Comparison of ENCODE assay signal across 11 cellular contexts in the genomic region with DNA sequence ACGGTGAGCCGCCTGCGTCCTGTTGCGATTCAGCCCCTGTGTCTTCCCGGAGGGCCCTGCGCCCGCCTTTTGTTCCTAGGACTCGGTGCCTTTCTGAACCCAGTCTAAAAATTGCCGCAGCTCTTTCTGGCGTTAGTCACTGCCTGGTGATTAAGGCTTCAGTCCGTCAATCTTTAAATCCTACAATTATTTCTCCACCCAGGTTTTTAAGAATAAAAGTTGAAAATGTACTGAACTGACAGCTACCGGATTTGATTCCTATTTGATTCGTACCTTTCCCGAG. TPM values are rescaled to one million over a fixed set of nuclear protein-coding genes. Genes with fewer than 3 reads are reported as not detected.
DNase-seq lines count a peak whose midpoint lies in the region; ATAC-seq, FAIRE-seq and TF ChIP-seq lines count a peak whose summit lies in the region.
"Had no signal": no experiment of that assay in that cellular context is flagged by ENCODE, and none has a peak within 500 bp of the region (broad histone marks: within the 10 kb centered on the region; RNA-seq: fewer than 3 reads in every experiment).

No MANE protein-coding gene starts in this region.

- no peaks in the 10 kb centered on the region for H3K9me3 Mint-ChIP-seq in activated T-cell treated with anti-CD3 and anti-CD28 coated beads, Interleukin-2, amount 50 U/mL, for 4 hours
- no peaks in the 10 kb centered on the region for H3K9me3 Mint-ChIP-seq in endothelial cell (ENCODE audit: unreplicated experiment)

- no peaks in the 10 kb centered on the region for H3K27me3 Mint-ChIP-seq in activated T-cell treated with anti-CD3 and anti-CD28 coated beads, Interleukin-2, amount 50 U/mL, for 4 hours (ENCODE audit: low read depth)
- H3K27me3 Mint-ChIP-seq in endothelial cell (ENCODE audit: unreplicated experiment) = peaks cover 2% of the 10 kb centered on the region

- H3K9ac ChIP-seq in K562 (ENCODE audit: insufficient read depth in 1 of 2, low read depth in 2 of 2, low read length in 2 of 2) (peak overlapping the region in 1 of 2 experiments; percentile 80; a peak in 2 of 4 replicates), kidney (ENCODE audit: low read length in 2 of 2) (peak overlapping the region in 1 of 2 donors; percentile 24)

- H3K36me3 ChIP-seq in K562 (ENCODE audit: control insufficient read depth, insufficient read depth, low read length) (no peaks in the 10 kb centered on the region), kidney (ENCODE audit: control insufficient read depth in 1 of 2, insufficient read depth in 2 of 2, low read length in 2 of 2) (no peaks in the 10 kb centered on the region), stomach (no peaks in the 10 kb centered on the region), BE2C (no peaks in the 10 kb centered on the region)

- FAIRE-seq in K562 (lab: Jason Lieb, UNC) (no peak), kidney (lab: Jason Lieb, UNC) (no peak)

- H3K4me1 Mint-ChIP-seq in activated T-cell treated with anti-CD3 and anti-CD28 coated beads, Interleukin-2, amount 50 U/mL, for 4 hours (ENCODE audit: low read depth) = peaks cover 6% of the 10 kb centered on the region
- H3K4me1 Mint-ChIP-seq in endothelial cell (ENCODE audit: unreplicated experiment) = peaks cover 8% of the 10 kb centered on the region

- H4K20me1 ChIP-seq in K562 (replicated peaks; ENCODE audit: control insufficient read depth, insufficient read depth, low read length) = no peaks in the 10 kb centered on the region

- no peak overlapping the region for H3K4me3 Mint-ChIP-seq in activated T-cell treated with anti-CD3 and anti-CD28 coated beads, Interleukin-2, amount 50 U/mL, for 4 hours
- H3K4me3 Mint-ChIP-seq in endothelial cell (ENCODE audit: unreplicated experiment) = no peak overlapping the region

- TF ChIP-seq POLR2A in K562 (conservative IDR thresholded peaks at IDR 0.05) = no peak
- no peak for TF ChIP-seq POLR2A in stomach (IDR thresholded peaks at IDR 0.05)

- CTCF ChIA-PET in K562 (lab: Yijun Ruan, JAX; ENCODE audit: low intra/inter-chr PET ratio) = no interaction called here

- H3K4me1 ChIP-seq in K562 (replicated peaks in 1 of 2; ENCODE audit: control insufficient read depth in 2 of 2, insufficient read depth in 2 of 2, low read length in 2 of 2) (peaks cover 23 to 43% of the 10 kb centered on the region in 2 experiments; a peak in 4 of 5 replicates), kidney (ENCODE audit: control insufficient read depth in 1 of 2, insufficient read depth in 1 of 2, low read depth in 1 of 2, low read length in 2 of 2) (peaks cover 5 to 9% of the 10 kb centered on the region in 2 donors), stomach (peaks cover 0 to 19% (median 16%) of the 10 kb centered on the region in 4 donors), BE2C (no peaks in the 10 kb centered on the region)

- H3K27me3 ChIP-seq in K562 (ENCODE audit: control insufficient read depth in 2 of 2, insufficient read depth in 2 of 2, low read length in 2 of 2) (no peaks in the 10 kb centered on the region; a peak in 1 of 5 replicates), stomach (no peaks in the 10 kb centered on the region), BE2C (no peaks in the 10 kb centered on the region)

- TF ChIP-seq EP300 in K562 (IDR thresholded peaks at IDR 0.05; ENCODE audit: low read length) (no peak), stomach (IDR thresholded peaks at IDR 0.05) (no peak)

- ATAC-seq in activated T-cell treated with anti-CD3 and anti-CD28 coated beads, Interleukin-2, amount 50 U/mL, for 4 hours = peak; percentile 6 to 37
- no peak for ATAC-seq in K562

- no peak for TF ChIP-seq RAD21 in K562 (CRISPR knock-in tag; conservative IDR thresholded peaks at IDR 0.05 in 1 of 2, IDR thresholded peaks at IDR 0.05 in 1 of 2)

- H3K36me3 Mint-ChIP-seq in activated T-cell treated with anti-CD3 and anti-CD28 coated beads, Interleukin-2, amount 50 U/mL, for 4 hours (ENCODE audit: insufficient read depth) = peaks cover 8% of the 10 kb centered on the region
- no peaks in the 10 kb centered on the region for H3K36me3 Mint-ChIP-seq in endothelial cell (ENCODE audit: low read depth, unreplicated experiment)

- in situ Hi-C loops in K562 (cut with MboI) = no loop called here

- H3K27ac ChIP-seq in K562 (ENCODE audit: extremely low read depth, low read depth, low read length) (no peak overlapping the region), kidney (ENCODE audit: low read depth in 2 of 2, low read length in 2 of 2) (peak overlapping the region; percentile 52 to 61), stomach (peak overlapping the region in 4 of 5 donors; percentile 3 to 54 (median 24))

- peak overlapping the region; percentile 23; the same call in 1 of the 2 replicates for H3K4me2 ChIP-seq in K562 (ENCODE audit: insufficient read depth, low read length)

- POLR2A ChIA-PET in K562 (lab: Yijun Ruan, JAX) = interaction anchor here (0.6 to 1.5 kb wide), 3 partner anchors 11 to 21 kb away, joined by 3 to 6 read pairs (median 5); no protein-coding TSS in a partner anchor

- no peak for DNase-seq in activated T-cell treated with anti-CD3 and anti-CD28 coated beads, Interleukin-2, amount 50 U/mL, for 4 hours
- DNase-seq in activated T-cell treated with anti-CD3 and anti-CD28 coated beads, Interleukin-2, amount 50 U/mL, for 1 hour = no peak
- DNase-seq in K562 (ENCODE audit: extremely low read depth in 1 of 4, low spot score in 3 of 4) = no peak
- DNase-seq in kidney = no peak
- DNase-seq in stomach = no peak
- DNase-seq in superior temporal gyrus (ENCODE audit: extremely low spot score) = no peak
- no peak for DNase-seq in BE2C
- DNase-seq in endothelial cell (ENCODE audit: low spot score) = no peak
- DNase-seq: activated T-cell treated with anti-CD3 and anti-CD28 coated beads, Interleukin-2, amount 50 U/mL, for 48 hours; Karpas-422; SW 1271 had no signal

- no peaks in the 10 kb centered on the region for H3K79me2 ChIP-seq in K562 (ENCODE audit: control insufficient read depth, insufficient read depth, low read length)

- WGBS in K562 (ENCODE audit: insufficient coverage, low coverage, missing lambda C conversion rate) = 58% methylated on average over 13 of the region's 14 CpGs
- WGBS in stomach, 5 donors = 22 to 38% (median 29%) methylated on average over 13 to 14 of the region's 14 CpGs

- intact Hi-C loops in K562 (cut with micrococcal nuclease) (no loop called here), kidney (cut with DNase I) (no loop called here), stomach (cut with DNase I; ENCODE audit: low total_unique reads) (no loop called here)

- TF ChIP-seq CTCF in K562 (IDR thresholded peaks at IDR 0.05 in 2 of 3, conservative IDR thresholded peaks at IDR 0.05 in 1 of 3; ENCODE audit: insufficient read depth in 2 of 3, low read depth in 1 of 3, low read length in 3 of 3) = no peak
- TF ChIP-seq CTCF in kidney (IDR thresholded peaks at IDR 0.05; ENCODE audit: borderline replicate concordance, extremely low read depth, insufficient read depth) = no peak
- no peak for TF ChIP-seq CTCF in stomach (IDR thresholded peaks at IDR 0.05)
- no peak for TF ChIP-seq CTCF in BE2C (IDR thresholded peaks at IDR 0.05; ENCODE audit: low read depth, low read length)
- TF ChIP-seq CTCF in endothelial cell (IDR thresholded peaks at IDR 0.05; ENCODE audit: unreplicated experiment) = no peak

- no peaks in the 10 kb centered on the region for H3K9me3 ChIP-seq in K562 (replicated peaks; ENCODE audit: control insufficient read depth, insufficient read depth, low read depth, low read length)
- H3K9me3 ChIP-seq in kidney (ENCODE audit: control insufficient read depth in 1 of 2, low read length in 2 of 2) = no peaks in the 10 kb centered on the region
- no peaks in the 10 kb centered on the region for H3K9me3 ChIP-seq in stomach
- no peaks in the 10 kb centered on the region for H3K9me3 ChIP-seq in BE2C

- no TSS peak for BruUV-seq in K562 (replicated peaks; lab: Mats Ljungman, UMichigan)

- H2AFZ ChIP-seq in K562 (ENCODE audit: low read depth, low read length) = peak overlapping the region; percentile 69

- H3K4me3 ChIP-seq in K562 (no peak overlapping the region), kidney (ENCODE audit: low read length in 2 of 2) (peak overlapping the region in 1 of 2 donors; percentile 19), stomach (peak overlapping the region in 1 of 4 donors; percentile 9), BE2C (ENCODE audit: low read depth, low read length) (no peak overlapping the region)

- H3K9me1 ChIP-seq in K562 (ENCODE audit: control insufficient read depth, insufficient read depth, low read length) = no peaks in the 10 kb centered on the region

- H3K27ac Mint-ChIP-seq in endothelial cell (ENCODE audit: unreplicated experiment) = no peak overlapping the region

RNA-seq across cellular contexts. Expression of a gene that starts 16.2 kb away (rescaled TPM):
- 100 to 1,000 TPM; 101 to 114 (median 106) TPM for total RNA-seq in activated T-cell treated with anti-CD3 and anti-CD28 coated beads, Interleukin-2, amount 50 U/mL, for 4 hours
- total RNA-seq in K562 (2011; cell fraction: chromatin; rRNA removed; ENCODE audit: low replicate concordance) = 130 and 265 TPM in 2 replicates
- 121 and 125 TPM in 2 replicates for total RNA-seq in K562 (2011; cell fraction: nucleolus; rRNA removed)
- total RNA-seq in K562 (2011; cell fraction: nucleoplasm; rRNA removed) = 113 and 116 TPM in 2 replicates
- total RNA-seq in K562 (2014; rRNA removed) (95.1 and 117 TPM in 2 replicates), K562 (2014; rRNA removed; fragmentation: Illumina TruSeq; extraction: Trizol) (57.2 and 71.2 TPM in 2 replicates), K562 (2015; rRNA removed; fragmentation: Illumina TruSeq; extraction: Trizol) (46.8 and 47.5 TPM in 2 replicates), K562 (2021) (162 TPM in 2 replicates), kidney (210 TPM), stomach (100 to 1,000 TPM in 1 of 5 donors, 10 to 100 TPM in 4; 41.9 to 139 (median 57.5) TPM), endothelial cell (ENCODE audit: unreplicated experiment) (72.0 TPM)
- polyA plus RNA-seq in K562 (2011; rRNA removed) (135 and 158 TPM in 2 replicates), K562 (2014; fragmentation: Illumina TruSeq; extraction: Trizol) (80.6 and 84.8 TPM in 2 replicates), K562 (2014; fragmentation: Nextera tagmentation; extraction: Ambion mirVana) (1 to 10 TPM; 5.6 to 8.9 TPM), K562 (2014; rRNA removed) (76.5 and 103 TPM in 2 replicates), kidney (ENCODE audit: insufficient read depth, low read depth, low replicate concordance) (122 TPM), stomach (10 to 100 TPM; 36.7 to 53.1 (median 51.5) TPM)
- 118 and 126 TPM in 2 replicates for polyA plus RNA-seq in K562 (2011; cell fraction: cytosol; rRNA removed)
- polyA plus RNA-seq in K562 (2011; cell fraction: nucleus; rRNA removed) = 116 TPM in 2 replicates
- polyA plus RNA-seq in K562 (2012) = 82.1 and 83.5 TPM in 2 replicates
- polyA minus RNA-seq in K562 (2011; rRNA and poly(A)+ RNA removed) = 203 and 232 TPM in 2 replicates
- polyA minus RNA-seq in K562 (2011; cell fraction: cytosol; rRNA and poly(A)+ RNA removed) = 63.0 and 91.6 TPM in 2 replicates
- polyA minus RNA-seq in K562 (2011; cell fraction: nucleus; rRNA and poly(A)+ RNA removed) = 27.7 and 39.5 TPM in 2 replicates
- polyA plus RNA-seq in BE2C (2012; ENCODE audit: insufficient read depth, insufficient read length, low read depth) = 49.5 TPM

RNA-seq across cellular contexts. Expression of a gene that starts 43.4 kb away (rescaled TPM):
- 100 to 1,000 TPM; 106 to 132 (median 115) TPM for total RNA-seq in activated T-cell treated with anti-CD3 and anti-CD28 coated beads, Interleukin-2, amount 50 U/mL, for 4 hours
- 24.0 and 28.8 TPM in 2 replicates for total RNA-seq in K562 (2011; cell fraction: chromatin; rRNA removed; ENCODE audit: low replicate concordance)
- 15.3 and 16.3 TPM in 2 replicates for total RNA-seq in K562 (2011; cell fraction: nucleolus; rRNA removed)
- 18.6 and 20.9 TPM in 2 replicates for total RNA-seq in K562 (2011; cell fraction: nucleoplasm; rRNA removed)
- total RNA-seq in K562 (2014; rRNA removed) = 41.9 and 58.6 TPM in 2 replicates
- 43.4 and 46.4 TPM in 2 replicates for total RNA-seq in K562 (2014; rRNA removed; fragmentation: Illumina TruSeq; extraction: Trizol)
- 49.7 and 49.8 TPM in 2 replicates for total RNA-seq in K562 (2015; rRNA removed; fragmentation: Illumina TruSeq; extraction: Trizol)
- 66.6 and 66.7 TPM in 2 replicates for total RNA-seq in K562 (2021)
- polyA plus RNA-seq in K562 (2011; rRNA removed) = 20.4 and 21.4 TPM in 2 replicates
- polyA plus RNA-seq in K562 (2011; cell fraction: cytosol; rRNA removed) = 14.2 and 16.4 TPM in 2 replicates
- polyA plus RNA-seq in K562 (2011; cell fraction: nucleus; rRNA removed) = 18.5 and 23.6 TPM in 2 replicates
- 20.2 and 31.0 TPM in 2 replicates for polyA plus RNA-seq in K562 (2012)
- polyA plus RNA-seq in K562 (2014; fragmentation: Illumina TruSeq; extraction: Trizol) = 48.4 and 49.4 TPM in 2 replicates
- polyA plus RNA-seq in K562 (2014; fragmentation: Nextera tagmentation; extraction: Ambion mirVana) = 1 to 10 TPM; 6.8 to 8.0 TPM
- polyA plus RNA-seq in K562 (2014; rRNA removed) = 31.3 and 33.1 TPM in 2 replicates
- polyA minus RNA-seq in K562 (2011; rRNA and poly(A)+ RNA removed) = 32.2 and 37.5 TPM in 2 replicates
- polyA minus RNA-seq in K562 (2011; cell fraction: cytosol; rRNA and poly(A)+ RNA removed) = 30.1 and 30.8 TPM in 2 replicates
- polyA minus RNA-seq in K562 (2011; cell fraction: nucleus; rRNA and poly(A)+ RNA removed) = 8.1 and 12.1 TPM in 2 replicates
- total RNA-seq in kidney = 17.8 TPM
- polyA plus RNA-seq in kidney (ENCODE audit: insufficient read depth, low read depth, low replicate concordance) = 5.0 TPM
- total RNA-seq in stomach = 10 to 100 TPM in 4 of 5 donors, 1 to 10 TPM in 1; 6.4 to 23.6 (median 14.9) TPM
- polyA plus RNA-seq in stomach = 1 to 10 TPM; 4.0 to 6.3 (median 6.2) TPM
- polyA plus RNA-seq in BE2C (2012; ENCODE audit: insufficient read depth, insufficient read length, low read depth) = 28.6 TPM
- 33.8 TPM for total RNA-seq in endothelial cell (ENCODE audit: unreplicated experiment)

RNA-seq across cellular contexts. Expression of a gene that starts 43.4 kb away (rescaled TPM):
- 1 to 10 TPM; 1.7 to 2.1 (median 1.9) TPM for total RNA-seq in activated T-cell treated with anti-CD3 and anti-CD28 coated beads, Interleukin-2, amount 50 U/mL, for 4 hours
- 0.56 and 0.69 TPM in 2 replicates for total RNA-seq in K562 (2011; cell fraction: chromatin; rRNA removed; ENCODE audit: low replicate concordance)
- 0.17 and 0.39 TPM in 2 replicates for total RNA-seq in K562 (2011; cell fraction: nucleolus; rRNA removed)
- total RNA-seq in K562 (2011; cell fraction: nucleoplasm; rRNA removed) = 0.29 and 0.61 TPM in 2 replicates
- total RNA-seq in K562 (2014; rRNA removed) (0.20 TPM in 1 of 2 replicates, not detected in the other), K562 (2014; rRNA removed; fragmentation: Illumina TruSeq; extraction: Trizol) (0.19 and 0.22 TPM in 2 replicates), K562 (2015; rRNA removed; fragmentation: Illumina TruSeq; extraction: Trizol) (0.18 and 0.23 TPM in 2 replicates), K562 (2021) (0.22 and 0.55 TPM in 2 replicates), kidney (0.60 TPM), stomach (1 to 10 TPM in 1 of 5 donors, under 1 TPM in 1, not detected in 3; 0.58 to 1.5 TPM), endothelial cell (ENCODE audit: unreplicated experiment) (2.3 TPM)
- polyA plus RNA-seq in K562 (2011; rRNA removed) (0.20 and 0.30 TPM in 2 replicates), K562 (2014; fragmentation: Illumina TruSeq; extraction: Trizol) (0.12 TPM in 1 of 2 replicates, not detected in the other), K562 (2014; fragmentation: Nextera tagmentation; extraction: Ambion mirVana) (under 1 TPM in 1 of 2 experiments, not detected in 1; 0.04 TPM), K562 (2014; rRNA removed) (0.53 and 0.57 TPM in 2 replicates), kidney (ENCODE audit: insufficient read depth, low read depth, low replicate concordance) (0.19 TPM), stomach (under 1 TPM; 0.23 to 0.31 (median 0.25) TPM)
- 0.34 TPM in 2 replicates for polyA plus RNA-seq in K562 (2011; cell fraction: cytosol; rRNA removed)
- 0.18 and 0.38 TPM in 2 replicates for polyA plus RNA-seq in K562 (2011; cell fraction: nucleus; rRNA removed)
- polyA plus RNA-seq in K562 (2012) = 0.18 and 0.21 TPM in 2 replicates
- 0.11 and 0.12 TPM in 2 replicates for polyA minus RNA-seq in K562 (2011; rRNA and poly(A)+ RNA removed)
- not detected in 2 replicates for polyA minus RNA-seq in K562 (2011; cell fraction: cytosol; rRNA and poly(A)+ RNA removed)
- polyA minus RNA-seq in K562 (2011; cell fraction: nucleus; rRNA and poly(A)+ RNA removed) = 0.22 and 0.27 TPM in 2 replicates
- polyA plus RNA-seq in BE2C (2012; ENCODE audit: insufficient read depth, insufficient read length, low read depth) = 2.0 TPM
